9 cellular contexts compared by ENCODE assay signal in the genomic region with DNA sequence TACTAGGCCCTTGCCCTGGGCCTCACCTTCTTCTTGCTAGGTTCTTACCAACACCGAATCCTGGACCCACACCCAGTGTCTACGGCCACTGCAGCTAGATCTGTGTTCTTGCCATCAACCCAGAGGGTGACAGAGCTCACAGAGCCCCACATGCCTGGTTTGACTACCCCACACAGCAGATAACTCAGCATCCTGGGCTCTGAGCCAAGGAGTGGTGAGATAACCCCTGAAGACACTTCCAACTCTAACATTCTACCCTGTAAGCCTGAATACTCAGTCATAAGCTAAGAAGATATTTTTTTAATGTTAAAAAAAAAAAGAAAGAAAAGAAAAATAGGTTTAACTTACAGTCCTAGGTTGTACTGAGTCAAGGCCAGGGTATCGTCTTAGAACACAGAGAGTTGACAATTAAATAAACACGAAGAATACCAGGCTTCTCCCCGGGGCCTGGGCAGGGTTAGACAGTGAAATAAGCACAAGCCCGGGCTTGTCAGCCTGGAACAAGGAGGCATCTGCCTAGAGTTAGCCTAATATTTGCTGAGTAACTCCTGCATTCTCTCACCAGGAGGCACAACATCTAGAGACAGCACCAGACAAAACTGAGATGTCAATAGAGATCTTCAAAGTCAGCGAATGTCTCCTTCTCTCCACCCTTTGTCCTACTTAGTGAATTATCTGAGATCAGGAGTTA.
DNase-seq lines count a peak whose midpoint lies in the region; ATAC-seq, FAIRE-seq and TF ChIP-seq lines count a peak whose summit lies in the region.
"Had no signal": no experiment of that assay in that cellular context is flagged by ENCODE, and none has a peak within 500 bp of the region (broad histone marks: within the 10 kb centered on the region; RNA-seq: fewer than 3 reads in every experiment).

No MANE protein-coding gene starts in this region.

- WGBS in right lobe of liver (ENCODE audit: insufficient coverage, low coverage, low lambda C conversion rate, missing lambda C conversion rate): 60% methylated on average over 5 of the region's 7 CpGs

- H3K4me3 Mint-ChIP-seq in astrocyte (ENCODE audit: unreplicated experiment): peak overlapping the region; percentile 14

- H3K9ac ChIP-seq in astrocyte (ENCODE audit: low read length): no peak overlapping the region

- peaks cover 20% of the 10 kb centered on the region for H3K4me1 Mint-ChIP-seq in astrocyte (ENCODE audit: low read depth, unreplicated experiment)

- H3K9me3 ChIP-seq in astrocyte (ENCODE audit: insufficient read depth, low read depth, low read length): no peaks in the 10 kb centered on the region
- no peaks in the 10 kb centered on the region for H3K9me3 ChIP-seq in right lobe of liver

- H3K4me3 ChIP-seq in astrocyte (ENCODE audit: insufficient read depth, low read depth, low read length) (no peak overlapping the region), right lobe of liver (no peak overlapping the region)

- DNase-seq in GM04504 (ENCODE audit: low read depth): peak; percentile 10
- peak; percentile 49 for DNase-seq in NCI-H1694 (lab: John Stamatoyannopoulos, UW)
- peak; percentile 27 for DNase-seq in astrocyte (ENCODE audit: low read depth)
- peak in 1 of 3 donors; percentile 33 for DNase-seq in right lobe of liver
- DNase-seq in activated T-cell treated with anti-CD3 and anti-CD28 coated beads, Interleukin-2, amount 50 U/mL, for 48 hours: no peak
- no peak for DNase-seq in stimulated activated naive CD4-positive, alpha-beta T cell (lab: John Stamatoyannopoulos, UW)
- DNase-seq in dermis blood vessel endothelial cell: no peak

- no peak for TF ChIP-seq CTCF in astrocyte (IDR thresholded peaks at IDR 0.05; ENCODE audit: insufficient read depth, low read depth, low read length)
- TF ChIP-seq CTCF in right lobe of liver (IDR thresholded peaks at IDR 0.05): no peak

- no peaks in the 10 kb centered on the region for H3K27me3 Mint-ChIP-seq in astrocyte (ENCODE audit: low read depth, unreplicated experiment)

- peak; percentile 11 to 67 (median 26) for ATAC-seq in right lobe of liver
- ATAC-seq in HG02759 (IDR thresholded peaks at IDR 0.05; ENCODE audit: unreplicated experiment): no peak

- H3K9me3 Mint-ChIP-seq in astrocyte (ENCODE audit: unreplicated experiment): peaks cover 5% of the 10 kb centered on the region

- H3K36me3 Mint-ChIP-seq in astrocyte (ENCODE audit: low read depth, unreplicated experiment): peaks cover 2% of the 10 kb centered on the region

- H3K27ac ChIP-seq in astrocyte (ENCODE audit: low read depth, low read length) (peak overlapping the region; percentile 18), right lobe of liver (no peak overlapping the region)

- H3K36me3 ChIP-seq in astrocyte (ENCODE audit: insufficient read depth, low read length): no peaks in the 10 kb centered on the region
- H3K36me3 ChIP-seq in right lobe of liver: no peaks in the 10 kb centered on the region

- peak overlapping the region; percentile 90 for H3K27ac Mint-ChIP-seq in astrocyte (ENCODE audit: unreplicated experiment)

- no peaks in the 10 kb centered on the region for H3K79me2 ChIP-seq in astrocyte (ENCODE audit: insufficient read depth, low read length)

- peaks cover 4% of the 10 kb centered on the region for H3K4me1 ChIP-seq in astrocyte (ENCODE audit: insufficient read depth, low read length)
- no peaks in the 10 kb centered on the region for H3K4me1 ChIP-seq in right lobe of liver

- H4K20me1 ChIP-seq in astrocyte (ENCODE audit: insufficient read depth, low read length): no peaks in the 10 kb centered on the region

- no peak overlapping the region for H2AFZ ChIP-seq in astrocyte (ENCODE audit: low read depth, low read length)

- H3K27me3 ChIP-seq in astrocyte (ENCODE audit: insufficient read depth, low read length): no peaks in the 10 kb centered on the region
- H3K27me3 ChIP-seq in right lobe of liver: no peaks in the 10 kb centered on the region

- no peak for FAIRE-seq in astrocyte (lab: Jason Lieb, UNC)
- FAIRE-seq: GM18507 had no signal

- no peak overlapping the region for H3K4me2 ChIP-seq in astrocyte (ENCODE audit: low read length)

- intact Hi-C loops in right lobe of liver (cut with DNase I): no loop called here

- TF ChIP-seq POLR2A in right lobe of liver (IDR thresholded peaks at IDR 0.05): no peak

Comparison
In these comparisons a context has a peak if more than half of its experiments do, and no peak if none do; other contexts are left out.
1. DNase-seq: peak in GM04504 (single experiment), NCI-H1694 (single experiment) and astrocyte (single experiment); none in activated T-cell treated with anti-CD3 and anti-CD28 coated beads, Interleukin-2, amount 50 U/mL, for 48 hours (0 of 2), stimulated activated naive CD4-positive, alpha-beta T cell (0 of 6) and dermis blood vessel endothelial cell (single experiment).